7 cellular contexts compared by ENCODE assay signal in the genomic region with DNA sequence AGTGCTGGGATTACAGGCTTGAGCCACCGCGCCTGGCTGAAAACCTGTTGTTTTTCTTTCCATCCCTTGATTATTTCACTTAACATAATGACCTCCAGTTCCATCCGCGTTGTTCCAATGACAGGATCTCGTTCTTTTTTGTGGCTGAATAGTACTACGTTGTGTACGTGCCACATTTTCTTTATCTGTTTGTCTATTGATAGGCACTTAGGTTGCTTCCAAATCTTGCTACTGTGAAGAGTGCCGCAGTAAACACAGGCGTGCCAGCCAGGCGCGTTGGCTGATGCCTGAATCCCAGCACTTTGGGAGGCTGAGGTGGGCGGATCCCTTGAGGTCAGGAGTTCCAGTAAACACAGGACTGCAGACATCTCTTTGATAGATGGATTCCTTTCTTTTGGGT.
DNase-seq lines count a peak whose midpoint lies in the region; ATAC-seq and TF ChIP-seq lines count a peak whose summit lies in the region.
"Not testable (repeated sequence)": the region's sequence is repeated elsewhere in the genome, so short reads cannot be mapped to it uniquely, and the experiment has no call there.

No MANE protein-coding gene starts in this region.

- intact Hi-C loops in CD4-positive, alpha-beta memory T cell (cut with micrococcal nuclease); Right ventricle myocardium superior (cut with DNase I): not testable (repeated sequence)

- CTCF ChIA-PET in CD4-positive, alpha-beta memory T cell (lab: Charles Lee; ENCODE audit: partially characterized antibody), result interaction anchor here (1.6 kb wide), 1 partner anchor 35 kb away, joined by 4 read pairs; no protein-coding TSS in a partner anchor

- not testable (repeated sequence) for H3K4me3 ChIP-seq in CD4-positive, alpha-beta memory T cell (ENCODE audit: low read length in 2 of 2); neutrophil (ENCODE audit: low read depth in 1 of 2, low read length in 1 of 2)

- not testable (repeated sequence) for H3K9me3 Mint-ChIP-seq in CD4-positive, alpha-beta memory T cell; activated T-cell treated with anti-CD3 and anti-CD28 coated beads, Interleukin-2, amount 50 U/mL, for 24 hours; activated naive CD8-positive, alpha-beta T cell treated with anti-CD3 and anti-CD28 coated beads, Interleukin-2, amount 10 ng/mL, durations not matched to agents 7 days and 5 days; memory B cell

- POLR2A ChIA-PET in CD4-positive, alpha-beta memory T cell (lab: Charles Lee; ENCODE audit: partially characterized antibody), result not testable (repeated sequence)
- POLR2A ChIA-PET in activated naive CD8-positive, alpha-beta T cell treated with anti-CD3 and anti-CD28 coated beads, Interleukin-2, amount 10 ng/mL, durations not matched to agents 7 days and 5 days (lab: Charles Lee), result interaction anchor here (0.7 kb wide), 1 partner anchor 576 kb away, joined by 4 read pairs; no protein-coding TSS in a partner anchor

- not testable (repeated sequence) for DNase-seq in CD4-positive, alpha-beta memory T cell; T-helper 17 cell; activated T-cell treated with anti-CD3 and anti-CD28 coated beads, Interleukin-2, amount 50 U/mL, for 24 hours; activated naive CD8-positive, alpha-beta T cell treated with anti-CD3 and anti-CD28 coated beads, Interleukin-2, amount 10 ng/mL, durations not matched to agents 7 days and 5 days; memory B cell (ENCODE audit: low spot score in 2 of 2)
- peak; percentile 6 for DNase-seq in Right ventricle myocardium superior

- H3K27me3 ChIP-seq in CD4-positive, alpha-beta memory T cell (ENCODE audit: insufficient read depth, low read length); neutrophil: not testable (repeated sequence)

- peaks cover 16 to 53% (median 38%) of the 10 kb centered on the region in 4 donors for H3K4me1 Mint-ChIP-seq in CD4-positive, alpha-beta memory T cell
- peaks cover 30% of the 10 kb centered on the region for H3K4me1 Mint-ChIP-seq in T-helper 17 cell
- peaks cover 78% of the 10 kb centered on the region for H3K4me1 Mint-ChIP-seq in activated T-cell treated with anti-CD3 and anti-CD28 coated beads, Interleukin-2, amount 50 U/mL, for 24 hours (ENCODE audit: low read depth)
- peaks cover 40% of the 10 kb centered on the region for H3K4me1 Mint-ChIP-seq in activated naive CD8-positive, alpha-beta T cell treated with anti-CD3 and anti-CD28 coated beads, Interleukin-2, amount 10 ng/mL, durations not matched to agents 7 days and 5 days
- peaks cover 13% of the 10 kb centered on the region for H3K4me1 Mint-ChIP-seq in memory B cell

- peak overlapping the region; percentile 55 for H3K27ac ChIP-seq in CD4-positive, alpha-beta memory T cell (ENCODE audit: low read depth, low read length)
- peak overlapping the region; percentile 95 for H3K27ac ChIP-seq in neutrophil

- not testable (repeated sequence) for H3K9me3 ChIP-seq in CD4-positive, alpha-beta memory T cell (ENCODE audit: control insufficient read depth in 1 of 2, low read length in 2 of 2); T-helper 17 cell (ENCODE audit: control insufficient read depth, low read length, poor library complexity, severe bottlenecking); neutrophil

- H3K27me3 Mint-ChIP-seq in CD4-positive, alpha-beta memory T cell; T-helper 17 cell; activated T-cell treated with anti-CD3 and anti-CD28 coated beads, Interleukin-2, amount 50 U/mL, for 24 hours; activated naive CD8-positive, alpha-beta T cell treated with anti-CD3 and anti-CD28 coated beads, Interleukin-2, amount 10 ng/mL, durations not matched to agents 7 days and 5 days; memory B cell: not testable (repeated sequence)

- peak overlapping the region; percentile 85 to 99 (median 97) for H3K27ac Mint-ChIP-seq in CD4-positive, alpha-beta memory T cell
- H3K27ac Mint-ChIP-seq in T-helper 17 cell (peak overlapping the region; percentile 97), memory B cell (peak overlapping the region; percentile 63)
- H3K27ac Mint-ChIP-seq in activated T-cell treated with anti-CD3 and anti-CD28 coated beads, Interleukin-2, amount 50 U/mL, for 24 hours, result peak overlapping the region; percentile 88
- H3K27ac Mint-ChIP-seq in activated naive CD8-positive, alpha-beta T cell treated with anti-CD3 and anti-CD28 coated beads, Interleukin-2, amount 10 ng/mL, durations not matched to agents 7 days and 5 days, result peak overlapping the region; percentile 93

- peaks cover 27% of the 10 kb centered on the region for H3K4me1 ChIP-seq in CD4-positive, alpha-beta memory T cell (ENCODE audit: insufficient read depth, low read length)
- H3K4me1 ChIP-seq in neutrophil (ENCODE audit: control insufficient read depth in 1 of 2, insufficient read depth in 1 of 2, low read depth in 1 of 2, low read length in 1 of 2), result peaks cover 39 to 44% of the 10 kb centered on the region in 2 experiments

- peak overlapping the region in 5 of 8 donors; percentile 51 to 92 (median 75) for H3K4me3 Mint-ChIP-seq in CD4-positive, alpha-beta memory T cell
- H3K4me3 Mint-ChIP-seq in T-helper 17 cell, result peak overlapping the region; percentile 65
- H3K4me3 Mint-ChIP-seq in activated T-cell treated with anti-CD3 and anti-CD28 coated beads, Interleukin-2, amount 50 U/mL, for 24 hours; memory B cell: not testable (repeated sequence)
- H3K4me3 Mint-ChIP-seq in activated naive CD8-positive, alpha-beta T cell treated with anti-CD3 and anti-CD28 coated beads, Interleukin-2, amount 10 ng/mL, durations not matched to agents 7 days and 5 days, result peak overlapping the region; percentile 75

- H3K36me3 ChIP-seq in CD4-positive, alpha-beta memory T cell (ENCODE audit: insufficient read depth, low read length); neutrophil: not testable (repeated sequence)

- ATAC-seq in T-helper 17 cell; activated naive CD8-positive, alpha-beta T cell treated with anti-CD3 and anti-CD28 coated beads, Interleukin-2, amount 10 ng/mL, durations not matched to agents 7 days and 5 days (ENCODE audit: low read depth); Right ventricle myocardium superior (ENCODE audit: poor library complexity); memory B cell (ENCODE audit: low read depth): not testable (repeated sequence)

- peaks cover 15 to 21% of the 10 kb centered on the region in 2 donors for H3K36me3 Mint-ChIP-seq in CD4-positive, alpha-beta memory T cell
- H3K36me3 Mint-ChIP-seq in T-helper 17 cell (ENCODE audit: low read depth); activated naive CD8-positive, alpha-beta T cell treated with anti-CD3 and anti-CD28 coated beads, Interleukin-2, amount 10 ng/mL, durations not matched to agents 7 days and 5 days; memory B cell: not testable (repeated sequence)
- H3K36me3 Mint-ChIP-seq in activated T-cell treated with anti-CD3 and anti-CD28 coated beads, Interleukin-2, amount 50 U/mL, for 24 hours (ENCODE audit: low read depth), result peaks cover 59% of the 10 kb centered on the region

- TF ChIP-seq CTCF in neutrophil (IDR thresholded peaks at IDR 0.05), result not testable (repeated sequence)
